In genomic region chr6:113642714-113643442, GRCh38 we compare ENCODE assay signal across 8 cellular contexts.
DNase-seq lines count a peak whose midpoint lies in the region; ATAC-seq and TF ChIP-seq lines count a peak whose summit lies in the region.

No MANE protein-coding gene starts in this region.

- H2AK5ac ChIP-seq in mesenchymal stem cell (ENCODE audit: low read length, severe bottlenecking) = no peak overlapping the region

- H3K36me3 ChIP-seq in right lobe of liver = no peaks in the 10 kb centered on the region
- H3K36me3 ChIP-seq in mesenchymal stem cell (ENCODE audit: control insufficient read depth in 1 of 2, insufficient read depth in 2 of 2, low read depth in 1 of 2, low read length in 2 of 2) = no peaks in the 10 kb centered on the region

- peaks cover 27% of the 10 kb centered on the region for H3K4me1 Mint-ChIP-seq in Calu3 (ENCODE audit: low read depth, unreplicated experiment)
- H3K4me1 Mint-ChIP-seq in activated T-helper 1 cell treated with anti-CD3 and anti-CD28 coated beads, Interleukin-12 subunit alpha, Interleukin-12 subunit beta, Interleukin-2, Interleukin-4 antibody, amounts not matched to agents 30 ng/mL and 10 ng/mL and 1 ng/mL, durations not matched to agents 14 hours and 24 hours and 36 hours (ENCODE audit: low read depth) = no peaks in the 10 kb centered on the region

- intact Hi-C loops in Calu3 (cut with micrococcal nuclease; ENCODE audit: unreplicated experiment) (no loop called here), right lobe of liver (cut with DNase I) (no loop called here)
- intact Hi-C loops in activated T-helper 1 cell treated with anti-CD3 and anti-CD28 coated beads, Interleukin-12 subunit alpha, Interleukin-12 subunit beta, Interleukin-2, Interleukin-4 antibody, amounts not matched to agents 30 ng/mL and 10 ng/mL and 1 ng/mL, durations not matched to agents 14 hours and 24 hours and 36 hours (cut with micrococcal nuclease) = no loop called here

- H2AFZ ChIP-seq in mesenchymal stem cell (ENCODE audit: low read depth, low read length) = no peak overlapping the region

- no peak overlapping the region for H4K91ac ChIP-seq in mesenchymal stem cell (ENCODE audit: low read length)

- H3K4me3 ChIP-seq in right lobe of liver (peak overlapping the region in 1 of 3 donors; percentile 24), mesenchymal stem cell (ENCODE audit: insufficient read depth in 1 of 2, low read depth in 1 of 2, low read length in 2 of 2) (no peak overlapping the region)

- H3K4me2 ChIP-seq in mesenchymal stem cell (ENCODE audit: low read length, poor library complexity, severe bottlenecking) = no peak overlapping the region

- no peaks in the 10 kb centered on the region for H3K27me3 Mint-ChIP-seq in Calu3 (ENCODE audit: unreplicated experiment)
- H3K27me3 Mint-ChIP-seq in activated T-helper 1 cell treated with anti-CD3 and anti-CD28 coated beads, Interleukin-12 subunit alpha, Interleukin-12 subunit beta, Interleukin-2, Interleukin-4 antibody, amounts not matched to agents 30 ng/mL and 10 ng/mL and 1 ng/mL, durations not matched to agents 14 hours and 24 hours and 36 hours (ENCODE audit: insufficient read depth) = peaks cover 2% of the 10 kb centered on the region

- WGBS in right lobe of liver (ENCODE audit: insufficient coverage, low coverage, low lambda C conversion rate, missing lambda C conversion rate) = 32% methylated on average over 2 of the region's 2 CpGs
- 100% methylated on average over 1 of the region's 2 CpGs for WGBS in mesenchymal stem cell

- no peak overlapping the region for H2BK120ac ChIP-seq in mesenchymal stem cell (ENCODE audit: low read depth, low read length)

- H2BK15ac ChIP-seq in mesenchymal stem cell (ENCODE audit: low read depth, poor library complexity, severe bottlenecking) = no peak overlapping the region

- H3K9me3 Mint-ChIP-seq in Calu3 (ENCODE audit: low read depth, unreplicated experiment) = no peaks in the 10 kb centered on the region
- no peaks in the 10 kb centered on the region for H3K9me3 Mint-ChIP-seq in activated T-helper 1 cell treated with anti-CD3 and anti-CD28 coated beads, Interleukin-12 subunit alpha, Interleukin-12 subunit beta, Interleukin-2, Interleukin-4 antibody, amounts not matched to agents 30 ng/mL and 10 ng/mL and 1 ng/mL, durations not matched to agents 14 hours and 24 hours and 36 hours

- H2BK5ac ChIP-seq in mesenchymal stem cell (ENCODE audit: low read depth, low read length, poor library complexity, severe bottlenecking) = no peak overlapping the region

- H3K14ac ChIP-seq in mesenchymal stem cell (ENCODE audit: low read length in 2 of 2) = no peak overlapping the region

- H3K27ac ChIP-seq in right lobe of liver (peak overlapping the region; percentile 28 to 76 (median 62)), mesenchymal stem cell (ENCODE audit: low read length, poor library complexity, severe bottlenecking) (no peak overlapping the region)

- no peaks in the 10 kb centered on the region for H3K79me1 ChIP-seq in mesenchymal stem cell (replicated peaks; ENCODE audit: low read length, poor library complexity, severe bottlenecking)

- TF ChIP-seq POLR2A in right lobe of liver (IDR thresholded peaks at IDR 0.05) = no peak

- peaks cover 0 to 26% (median 13%) of the 10 kb centered on the region in 4 donors for H3K4me1 ChIP-seq in right lobe of liver
- peaks cover 6% of the 10 kb centered on the region for H3K4me1 ChIP-seq in mesenchymal stem cell (ENCODE audit: control insufficient read depth, insufficient read depth, low read depth, low read length)

- H3K9me3 ChIP-seq in right lobe of liver (no peaks in the 10 kb centered on the region), mesenchymal stem cell (ENCODE audit: control insufficient read depth, low read length) (no peaks in the 10 kb centered on the region)

- CTCF ChIA-PET in Calu3 (lab: Charles Lee) = interaction anchor here (0.8 to 2.1 kb wide), 5 partner anchors 9 to 216 kb away, joined by 3 to 7 read pairs (median 4); no protein-coding TSS in a partner anchor

- no peak overlapping the region for H3K23ac ChIP-seq in mesenchymal stem cell (ENCODE audit: low read length in 2 of 2)

- peak; percentile 74 for DNase-seq in Calu3
- DNase-seq in NCI-H69 (lab: John Stamatoyannopoulos, UW) = peak; percentile 94
- peak in 2 of 3 donors; percentile 46 to 62 for DNase-seq in right lobe of liver
- DNase-seq in activated T-helper 1 cell treated with anti-CD3 and anti-CD28 coated beads, Interleukin-12 subunit alpha, Interleukin-12 subunit beta, Interleukin-2, Interleukin-4 antibody, amounts not matched to agents 30 ng/mL and 10 ng/mL and 1 ng/mL, durations not matched to agents 14 hours and 24 hours and 36 hours (ENCODE audit: low spot score) = no peak
- DNase-seq in mesenchymal stem cell = no peak
- no peak for DNase-seq in stimulated activated CD4-positive, alpha-beta T cell treated with anti-CD3 and anti-CD28 coated beads, Interleukin-1b, Interleukin-23, amount 100 ng/mL, for 48 hours

- H3K9ac ChIP-seq in mesenchymal stem cell (ENCODE audit: low read length) = no peak overlapping the region

- H3K4me3 Mint-ChIP-seq in Calu3 (ENCODE audit: low read depth, unreplicated experiment) = peak overlapping the region; percentile 15
- no peak overlapping the region for H3K4me3 Mint-ChIP-seq in activated T-helper 1 cell treated with anti-CD3 and anti-CD28 coated beads, Interleukin-12 subunit alpha, Interleukin-12 subunit beta, Interleukin-2, Interleukin-4 antibody, amounts not matched to agents 30 ng/mL and 10 ng/mL and 1 ng/mL, durations not matched to agents 14 hours and 24 hours and 36 hours

- BruUV-seq in Calu3 (replicated peaks; lab: Mats Ljungman, UMichigan) = no TSS peak

- peaks cover 6% of the 10 kb centered on the region for H3K36me3 Mint-ChIP-seq in Calu3 (ENCODE audit: insufficient read depth, unreplicated experiment)
- no peaks in the 10 kb centered on the region for H3K36me3 Mint-ChIP-seq in activated T-helper 1 cell treated with anti-CD3 and anti-CD28 coated beads, Interleukin-12 subunit alpha, Interleukin-12 subunit beta, Interleukin-2, Interleukin-4 antibody, amounts not matched to agents 30 ng/mL and 10 ng/mL and 1 ng/mL, durations not matched to agents 14 hours and 24 hours and 36 hours (ENCODE audit: low read depth)

- no peak overlapping the region for H2BK12ac ChIP-seq in mesenchymal stem cell (ENCODE audit: low read length in 2 of 2)

- H3K4ac ChIP-seq in mesenchymal stem cell (ENCODE audit: low read depth in 1 of 2, low read length in 2 of 2) = no peak overlapping the region

- H3K18ac ChIP-seq in mesenchymal stem cell (ENCODE audit: low read depth in 1 of 2, low read length in 2 of 2) = no peak overlapping the region

- ATAC-seq in GM19395 (IDR thresholded peaks at IDR 0.05; ENCODE audit: unreplicated experiment) = peak; percentile 97
- peak; percentile 87 for ATAC-seq in HG03139 (IDR thresholded peaks at IDR 0.05; ENCODE audit: unreplicated experiment)
- ATAC-seq in right lobe of liver = peak; percentile 91 to 96 (median 92)

- no peaks in the 10 kb centered on the region for H3K27me3 ChIP-seq in right lobe of liver
- H3K27me3 ChIP-seq in mesenchymal stem cell (ENCODE audit: control insufficient read depth in 1 of 2, insufficient read depth in 1 of 2, low read length in 2 of 2) = no peaks in the 10 kb centered on the region

- no peak overlapping the region for H4K8ac ChIP-seq in mesenchymal stem cell (ENCODE audit: low read length)

- peak overlapping the region; percentile 84 for H3K27ac Mint-ChIP-seq in Calu3 (ENCODE audit: unreplicated experiment)
- H3K27ac Mint-ChIP-seq in activated T-helper 1 cell treated with anti-CD3 and anti-CD28 coated beads, Interleukin-12 subunit alpha, Interleukin-12 subunit beta, Interleukin-2, Interleukin-4 antibody, amounts not matched to agents 30 ng/mL and 10 ng/mL and 1 ng/mL, durations not matched to agents 14 hours and 24 hours and 36 hours = no peak overlapping the region

- TF ChIP-seq CTCF in Calu3 (IDR thresholded peaks at IDR 0.05; ENCODE audit: unreplicated experiment) (no peak), right lobe of liver (IDR thresholded peaks at IDR 0.05) (peak in 1 of 4 donors; percentile 27)

Comparison
In these comparisons a context has a peak if more than half of its experiments do, and no peak if none do; other contexts are left out.
1. DNase-seq: peak in Calu3 (single experiment), NCI-H69 (single experiment) and right lobe of liver (2 of 3); none in activated T-helper 1 cell treated with anti-CD3 and anti-CD28 coated beads, Interleukin-12 subunit alpha, Interleukin-12 subunit beta, Interleukin-2, Interleukin-4 antibody, amounts not matched to agents 30 ng/mL and 10 ng/mL and 1 ng/mL, durations not matched to agents 14 hours and 24 hours and 36 hours (single experiment), mesenchymal stem cell (single experiment) and stimulated activated CD4-positive, alpha-beta T cell treated with anti-CD3 and anti-CD28 coated beads, Interleukin-1b, Interleukin-23, amount 100 ng/mL, for 48 hours (single experiment).
2. Peak in every context shown above with its lines, with median percentiles within 50 percentile points of each other: ATAC-seq.